Comparison of ENCODE assay signal across 8 cellular contexts in genomic region chr11:57644748-57645715, GRCh38. TPM values are rescaled to one million over a fixed set of nuclear protein-coding genes. Genes with fewer than 3 reads are reported as not detected.
DNase-seq lines count a peak whose midpoint lies in the region; ATAC-seq and TF ChIP-seq lines count a peak whose summit lies in the region.

No MANE protein-coding gene starts in this region.

- intact Hi-C loops in left colon (cut with DNase I, micrococcal nuclease): loop anchor here in 1 of 2 donors (5.0 to 10.0 kb wide), 3 partner anchors 73 to 300 kb away; no protein-coding TSS in a partner anchor

- peak; percentile 72 for TF ChIP-seq CTCF in GM10266 (IDR thresholded peaks at IDR 0.05; ENCODE audit: control insufficient read depth, insufficient read depth, low read depth, missing control alignments)
- peak; percentile 71 for TF ChIP-seq CTCF in WI38 (IDR thresholded peaks at IDR 0.05; ENCODE audit: low read depth, low read length)
- peak; percentile 82 for TF ChIP-seq CTCF in cardiac fibroblast (IDR thresholded peaks at IDR 0.05; ENCODE audit: low read depth, low read length)

- ATAC-seq in HG02571 (IDR thresholded peaks at IDR 0.05; ENCODE audit: unreplicated experiment) (peak; percentile 50), left colon (peak; percentile 87), GM21737 (IDR thresholded peaks at IDR 0.05; ENCODE audit: unreplicated experiment) (no peak)

- H3K4me3 ChIP-seq in WI38 (ENCODE audit: low read depth, low read length): no peak overlapping the region
- no peak overlapping the region for H3K4me3 ChIP-seq in cardiac fibroblast (replicated peaks in 1 of 2; ENCODE audit: low read depth in 2 of 2, low read length in 2 of 2)

- DNase-seq in GM10266 (ENCODE audit: extremely low spot score) (peak; percentile 84), NCI-H2029 (lab: John Stamatoyannopoulos, UW) (peak; percentile 37), cardiac fibroblast (ENCODE audit: low read depth in 2 of 2) (peak; percentile 80 to 81), left colon (peak; percentile 75 to 82)
- peak; percentile 90 for DNase-seq in stimulated activated CD4-positive, alpha-beta T cell treated with anti-CD3 and anti-CD28 coated beads, Interleukin-4, amount 100 ng/mL, for 24 hours

RNA-seq across cellular contexts. Expression of gene YPEL4, which starts 4.7 kb away (rescaled TPM):
- 1 to 10 TPM in 1 of 2 donors, under 1 TPM in 1; 0.58 to 1.2 TPM for total RNA-seq in left colon

RNA-seq across cellular contexts. Expression of gene CLP1, which starts 12.5 kb away (rescaled TPM):
- total RNA-seq in left colon: 10 to 100 TPM; 11.4 to 11.8 TPM

RNA-seq across cellular contexts. Expression of gene ZDHHC5, which starts 22.9 kb away (rescaled TPM):
- 10 to 100 TPM; 74.4 to 90.6 TPM for total RNA-seq in left colon

RNA-seq across cellular contexts. Expression of gene SERPING1, which starts 47.5 kb away (rescaled TPM):
- total RNA-seq in left colon: 10 to 100 TPM; 34.6 to 78.6 TPM

Comparison
In these comparisons a context has a peak if more than half of its experiments do, and no peak if none do; other contexts are left out.
1. DNase-seq: peak in every context shown above with its lines; median percentile 90 in stimulated activated CD4-positive, alpha-beta T cell treated with anti-CD3 and anti-CD28 coated beads, Interleukin-4, amount 100 ng/mL, for 24 hours; 84 in GM10266; 80 in cardiac fibroblast; 78 in left colon; 37 in NCI-H2029.